In the genomic region with DNA sequence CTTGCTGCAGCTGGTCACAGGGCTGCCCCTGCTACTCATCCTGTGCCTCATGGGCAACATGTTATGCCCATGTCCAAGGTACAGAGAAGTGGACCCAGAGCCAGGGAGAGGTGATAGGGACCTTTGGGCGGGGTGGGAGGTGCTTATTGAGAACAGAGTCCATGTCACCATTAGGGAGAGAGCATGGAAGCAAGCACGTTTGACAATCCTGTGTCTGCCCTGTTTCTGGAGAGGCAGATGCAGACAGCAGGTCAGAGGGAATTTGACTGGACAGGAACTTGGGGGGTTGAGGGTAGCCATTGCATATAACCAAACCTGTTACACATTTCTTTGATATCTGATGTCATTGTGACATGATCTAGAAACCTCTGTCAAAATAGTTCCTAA, we compare ENCODE assay signal across 18 cellular contexts.
"Had no signal": no experiment of that assay in that cellular context is flagged by ENCODE, and none has a peak within 500 bp of the region (broad histone marks: within the 10 kb centered on the region; RNA-seq: fewer than 3 reads in every experiment).

No MANE protein-coding gene starts in this region.

- DNase-seq: activated CD4-positive, alpha-beta T cell treated with anti-CD3 and anti-CD28 coated beads, Interleukin-2, amount 10 ng/mL, durations not matched to agents 7 days and 5 days; activated CD8-positive, alpha-beta memory T cell treated with anti-CD3 and anti-CD28 coated beads for 24 hours; activated gamma-delta T cell treated with Interleukin-2 at 50 U/mL for 16 hours; effector memory CD4-positive, alpha-beta T cell; hippocampal formation; left cardiac atrium; stimulated activated CD4-positive, alpha-beta T cell treated with anti-CD3 and anti-CD28 coated beads, Interleukin-4, amount 100 ng/mL, for 24 hours; T-cell had no signal

- H3K9me3 ChIP-seq: neutrophil, thoracic aorta had no signal

- H3K36me3 ChIP-seq: neutrophil, thoracic aorta had no signal

- H3K27me3 Mint-ChIP-seq: activated CD4-positive, alpha-beta T cell treated with anti-CD3 and anti-CD28 coated beads, Interleukin-2, amount 10 ng/mL, durations not matched to agents 7 days and 5 days; activated naive CD8-positive, alpha-beta T cell; dendritic cell treated with granulocyte-macrophage colony-stimulating factor and Interleukin-4, amounts not matched to agents 40 ng/mL and 50 ng/mL, for 4 days; stimulated activated memory B cell treated with anti-CD40 and anti-IgM and Interleukin-4, amounts not matched to agents 10 μg/mL and 1 μg/mL and 100 μg/mL, for 72 hours; T-cell had no signal

- H3K27me3 ChIP-seq: foreskin keratinocyte, neutrophil had no signal

- H3K4me3 ChIP-seq: lung, thoracic aorta had no signal

- H3K27ac ChIP-seq: foreskin keratinocyte, neutrophil, parathyroid adenoma, thoracic aorta had no signal

- H3K4me1 ChIP-seq: foreskin keratinocyte had no signal

- H3K4me3 Mint-ChIP-seq: activated CD4-positive, alpha-beta T cell treated with anti-CD3 and anti-CD28 coated beads, Interleukin-2, amount 10 ng/mL, durations not matched to agents 7 days and 5 days; activated naive CD8-positive, alpha-beta T cell; activated T-helper 1 cell treated with anti-CD3 and anti-CD28 coated beads, Interleukin-12 subunit alpha, Interleukin-12 subunit beta, Interleukin-2, Interleukin-4 antibody, amounts not matched to agents 30 ng/mL and 10 ng/mL and 1 ng/mL, durations not matched to agents 14 hours and 24 hours and 36 hours; dendritic cell treated with granulocyte-macrophage colony-stimulating factor and Interleukin-4, amounts not matched to agents 40 ng/mL and 50 ng/mL, for 4 days; mesothelial cell of epicardium; stimulated activated memory B cell treated with anti-CD40 and anti-IgM and Interleukin-4, amounts not matched to agents 10 μg/mL and 1 μg/mL and 100 μg/mL, for 72 hours; T-cell had no signal

- H3K27ac Mint-ChIP-seq: activated CD4-positive, alpha-beta T cell treated with anti-CD3 and anti-CD28 coated beads, Interleukin-2, amount 10 ng/mL, durations not matched to agents 7 days and 5 days; activated naive CD8-positive, alpha-beta T cell; activated T-helper 1 cell treated with anti-CD3 and anti-CD28 coated beads, Interleukin-12 subunit alpha, Interleukin-12 subunit beta, Interleukin-2, Interleukin-4 antibody, amounts not matched to agents 30 ng/mL and 10 ng/mL and 1 ng/mL, durations not matched to agents 14 hours and 24 hours and 36 hours; dendritic cell treated with granulocyte-macrophage colony-stimulating factor and Interleukin-4, amounts not matched to agents 40 ng/mL and 50 ng/mL, for 4 days; mesothelial cell of epicardium; T-cell had no signal

- H3K36me3 Mint-ChIP-seq: activated naive CD8-positive, alpha-beta T cell had no signal

- H3K79me2 ChIP-seq: parathyroid adenoma had no signal

- H3K9ac ChIP-seq: parathyroid adenoma had no signal

- H2AFZ ChIP-seq: parathyroid adenoma had no signal
